24 cellular contexts compared by ENCODE assay signal in genomic region chr1:206892351-206892984, GRCh38. TPM values are rescaled to one million over a fixed set of nuclear protein-coding genes. Genes with fewer than 3 reads are reported as not detected.
DNase-seq lines count a peak whose midpoint lies in the region; ATAC-seq, FAIRE-seq and TF ChIP-seq lines count a peak whose summit lies in the region.
"Had no signal": no experiment of that assay in that cellular context is flagged by ENCODE, and none has a peak within 500 bp of the region (broad histone marks: within the 10 kb centered on the region; RNA-seq: fewer than 3 reads in every experiment).

No MANE protein-coding gene starts in this region.

- no peak overlapping the region for H3K56ac ChIP-seq in IMR-90 (ENCODE audit: extremely low read depth, insufficient read depth, low read length)

- H2AK9ac ChIP-seq in IMR-90 (replicated peaks; ENCODE audit: low read depth, low read length, poor library complexity): no peak overlapping the region

- H3K27me3 ChIP-seq in IMR-90 (ENCODE audit: control insufficient read depth, insufficient read depth, low read length) (no peaks in the 10 kb centered on the region), spleen (replicated peaks in 1 of 7) (no peaks in the 10 kb centered on the region)
- H3K27me3 ChIP-seq: cardiac muscle cell had no signal

- H3K18ac ChIP-seq in IMR-90 (ENCODE audit: low read depth, low read length): peak overlapping the region; percentile 66

- no peaks in the 10 kb centered on the region for H4K20me1 ChIP-seq in IMR-90 (ENCODE audit: insufficient read depth, low read length)

- H2BK15ac ChIP-seq in IMR-90 (ENCODE audit: low read depth, low read length): peak overlapping the region; percentile 73; the same call in 2 of the 3 replicates

- no peak overlapping the region for H3K9ac ChIP-seq in IMR-90 (ENCODE audit: low read depth, low read length)

- TF ChIP-seq RAD21 in A549 (conservative IDR thresholded peaks at IDR 0.05 in 1 of 2, IDR thresholded peaks at IDR 0.05 in 1 of 2) (no peak), IMR-90 (IDR thresholded peaks at IDR 0.05; ENCODE audit: low read length) (no peak)

- intact Hi-C loops in IMR-90 (cut with micrococcal nuclease) (no loop called here), spleen (cut with DNase I; ENCODE audit: low total_unique reads) (no loop called here), posterior cingulate gyrus (cut with DNase I) (no loop called here)

- 64% methylated on average over 3 of the region's 3 CpGs for WGBS in A549 (ENCODE audit: missing lambda C conversion rate)
- WGBS in IMR-90 (ENCODE audit: extremely low coverage in 2 of 2, insufficient read length in 1 of 2), 2 experiments: 0% methylated on average over 1 of the region's 3 CpGs; no CpG with 5 or more reads in 1 of the 2 experiments
- WGBS in spleen, 5 donors: 68 to 87% (median 82%) methylated on average over 3 of the region's 3 CpGs

- peak overlapping the region; percentile 74 for H3K14ac ChIP-seq in IMR-90 (replicated peaks; ENCODE audit: low read depth, low read length)

- peak overlapping the region in 1 of 2 experiments; percentile 51; a peak in 1 of 6 replicates for H3K27ac ChIP-seq in A549
- peak overlapping the region; percentile 22; the same call in 1 of the 2 replicates for H3K27ac ChIP-seq in IMR-90 (ENCODE audit: insufficient read depth, low read length)
- peak overlapping the region in 4 of 8 donors; percentile 1 to 73 (median 70) for H3K27ac ChIP-seq in spleen
- H3K27ac ChIP-seq: cardiac muscle cell, SK-N-MC, stomach had no signal

- peaks cover 39% of the 10 kb centered on the region for H3K9me1 ChIP-seq in IMR-90 (ENCODE audit: insufficient read depth, low read length)

- ATAC-seq in A549: no peak
- peak; percentile 50 for ATAC-seq in IMR-90 (ENCODE audit: low read depth)
- no peak for ATAC-seq in GM21786 (IDR thresholded peaks at IDR 0.05; ENCODE audit: unreplicated experiment)
- ATAC-seq: naive thymus-derived CD4-positive, alpha-beta T cell had no signal

- no peak overlapping the region for H4K91ac ChIP-seq in IMR-90 (ENCODE audit: insufficient read depth, low read depth, low read length)

- no TSS peak for BruUV-seq in IMR-90 (replicated peaks; lab: Mats Ljungman, UMichigan)

- peak overlapping the region; percentile 91; the same call in 1 of the 2 replicates for H2BK20ac ChIP-seq in IMR-90 (ENCODE audit: low read depth, low read length)

- peaks cover 0 to 13% of the 10 kb centered on the region in 2 experiments; a peak in 1 of 4 replicates for H3K79me1 ChIP-seq in IMR-90 (ENCODE audit: low read depth in 1 of 2, low read length in 2 of 2)

- H3K4ac ChIP-seq in IMR-90 (ENCODE audit: low read depth, low read length): peak overlapping the region; percentile 85

- TF ChIP-seq CTCF in A549 (IDR thresholded peaks at IDR 0.05) (no peak), IMR-90 (conservative IDR thresholded peaks at IDR 0.05; ENCODE audit: low read depth, low read length) (no peak), astrocyte of the spinal cord (IDR thresholded peaks at IDR 0.05; ENCODE audit: low read depth, low read length) (no peak), spleen (IDR thresholded peaks at IDR 0.05 in 8 of 11, conservative IDR thresholded peaks at IDR 0.05 in 3 of 11) (no peak)

- peak overlapping the region; percentile 20; the same call in 1 of the 2 replicates for H2AK5ac ChIP-seq in IMR-90 (ENCODE audit: low read depth, low read length)

- dilution Hi-C loops in IMR-90 (cut with HindIII; ENCODE audit: low sequenced_read_pairs, unreplicated experiment): no loop called here

- in situ Hi-C loops in IMR-90 (cut with MboI; ENCODE audit: low sequenced_read_pairs): no loop called here
- in situ Hi-C loops in astrocyte of the spinal cord (cut with HindIII; ENCODE audit: low sequenced_read_pairs): no loop called here

- DNase-seq in A549 (ENCODE audit: low read depth in 1 of 2, low spot score in 1 of 2): no peak
- DNase-seq in IMR-90: peak; percentile 84
- peak; percentile 32 for DNase-seq in astrocyte of the spinal cord (ENCODE audit: low read depth, low spot score)
- peak; percentile 90 for DNase-seq in foreskin melanocyte
- no peak for DNase-seq in spleen
- no peak for DNase-seq in posterior cingulate gyrus
- no peak for DNase-seq in DMS114 treated with DMSO at 0.1 percent for 48 hours (lab: John Stamatoyannopoulos, UW; ENCODE audit: unreplicated experiment)
- DNase-seq: activated CD4-positive, alpha-beta T cell treated with anti-CD3 and anti-CD28 coated beads, Interleukin-2, amount 50 U/mL, for 1 hour; activated naive CD4-positive, alpha-beta T cell treated with anti-CD3 and anti-CD28 coated beads, Interleukin-2, amount 50 U/mL, for 16 hours; effector CD4-positive, alpha-beta T cell; GDM1; Kasumi-1; naive thymus-derived CD4-positive, alpha-beta T cell; NCI-H510A; stimulated activated CD4-positive, alpha-beta T cell treated with anti-CD3 and anti-CD28 coated beads, Interleukin-15, amount 100 ng/mL, for 24 hours; stomach had no signal

- TF ChIP-seq POLR2A in A549 (IDR thresholded peaks at IDR 0.05; ENCODE audit: low read length) (no peak), IMR-90 (IDR thresholded peaks at IDR 0.05; ENCODE audit: low read depth, low read length) (no peak), spleen (IDR thresholded peaks at IDR 0.05) (no peak)

- H3K4me3 ChIP-seq in A549 (no peak overlapping the region), IMR-90 (ENCODE audit: insufficient read depth, low read depth, low read length) (no peak overlapping the region), astrocyte of the spinal cord (ENCODE audit: low read depth, low read length) (no peak overlapping the region), spleen (no peak overlapping the region)
- H3K4me3 ChIP-seq: cardiac muscle cell, SK-N-MC, stomach had no signal

- H3K9me3 ChIP-seq in A549: no peaks in the 10 kb centered on the region
- no peaks in the 10 kb centered on the region for H3K9me3 ChIP-seq in IMR-90 (ENCODE audit: control insufficient read depth, insufficient read depth, low read length)
- H3K9me3 ChIP-seq in spleen: no peaks in the 10 kb centered on the region
- H3K9me3 ChIP-seq: stomach had no signal

- peaks cover 72% of the 10 kb centered on the region for H3K4me1 ChIP-seq in A549
- peaks cover 36% of the 10 kb centered on the region for H3K4me1 ChIP-seq in IMR-90 (ENCODE audit: control insufficient read depth, insufficient read depth, low read length)
- peaks cover 0 to 25% (median 8%) of the 10 kb centered on the region in 6 donors for H3K4me1 ChIP-seq in spleen

- H3K4me2 ChIP-seq in A549 (peak overlapping the region; percentile 19; the same call in 2 of the 3 replicates), IMR-90 (ENCODE audit: low read depth, low read length) (peak overlapping the region; percentile 26)

- H4K5ac ChIP-seq in IMR-90 (ENCODE audit: low read depth, low read length): peak overlapping the region; percentile 46; the same call in 1 of the 2 replicates

- H2AFZ ChIP-seq in IMR-90 (replicated peaks; ENCODE audit: low read length, poor library complexity): no peak overlapping the region

- CTCF ChIA-PET in A549 (lab: Yijun Ruan, JAX) (interaction anchor here (0.9 to 2.5 kb wide), 7 partner anchors 9 to 39 kb away, joined by 3 to 9 read pairs (median 3); no protein-coding TSS in a partner anchor), IMR-90 (lab: Yijun Ruan, JAX) (interaction anchor here (0.6 kb wide), 1 partner anchor 17 kb away, joined by 3 read pairs; no protein-coding TSS in a partner anchor)

- H4K8ac ChIP-seq in IMR-90 (ENCODE audit: low read depth in 2 of 2, low read length in 2 of 2): peak overlapping the region in 1 of 2 experiments; percentile 48; a peak in 1 of 4 replicates

- peak overlapping the region; percentile 59 for H2BK5ac ChIP-seq in IMR-90 (ENCODE audit: low read depth, low read length, poor library complexity, severe bottlenecking)

- POLR2A ChIA-PET in A549 (lab: Yijun Ruan, JAX): no interaction called here
- POLR2A ChIA-PET in IMR-90 (lab: Charles Lee; ENCODE audit: unreplicated experiment): interaction anchor here (0.7 kb wide), 1 partner anchor 27 kb away, joined by 14 read pairs; no protein-coding TSS in a partner anchor

- H3K23ac ChIP-seq in IMR-90 (ENCODE audit: low read depth, low read length): 0 out of 2 replicates have a peak overlapping the region, but pooled peaks have one; percentile 27

- peak overlapping the region; percentile 65 for H2BK120ac ChIP-seq in IMR-90 (ENCODE audit: low read depth, low read length)

- FAIRE-seq in A549 (lab: Jason Lieb, UNC): no peak
- FAIRE-seq: GM12892, H1, urothelium cell line had no signal

- no peak for TF ChIP-seq EP300 in A549 (IDR thresholded peaks at IDR 0.05)

- H3K36me3 ChIP-seq in IMR-90 (ENCODE audit: control insufficient read depth, insufficient read depth, low read length) (no peaks in the 10 kb centered on the region), spleen (no peaks in the 10 kb centered on the region)
- H3K36me3 ChIP-seq: cardiac muscle cell, stomach had no signal

RNA-seq across cellular contexts. Expression of gene IL24, which starts 4.8 kb away (rescaled TPM):
- polyA plus RNA-seq in A549 (2011; rRNA removed) (0.04 and 0.12 TPM in 2 replicates), A549 (2017; fragmentation: RNase III; extraction: RNeasy Plus Mini Kit Qiagen cat#74134 plus additional on column Dnase treatment) (0.07 TPM in 1 of 3 replicates, not detected in the others), IMR-90 (2012; rRNA removed) (0.12 and 0.22 TPM in 2 replicates), spleen (1 to 10 TPM; 1.2 to 2.0 (median 1.4) TPM)
- not detected in 2 replicates for polyA plus RNA-seq in A549 (2012; cell fraction: cytosol; rRNA removed)
- 0.02 TPM in 1 of 2 replicates, not detected in the other for polyA plus RNA-seq in A549 (2012; cell fraction: nucleus; rRNA removed)
- polyA minus RNA-seq in A549 (2011; rRNA and poly(A)+ RNA removed): not detected in 2 replicates
- total RNA-seq in IMR-90 (2012; rRNA removed) (under 0.01 and 0.18 TPM in 2 replicates), spleen (under 1 TPM in 2 of 7 donors, not detected in 5; 0.30 to 0.34 TPM)
- 0.04 TPM in 1 of 2 replicates, not detected in the other for polyA plus RNA-seq in IMR-90 (2012; cell fraction: cytosol; rRNA removed)
- 0.05 and 0.34 TPM in 2 replicates for polyA plus RNA-seq in IMR-90 (2012; cell fraction: nucleus; rRNA removed; ENCODE audit: low replicate concordance)
- total RNA-seq: cardiac muscle cell, H1, lower leg skin, progenitor cell of endocrine pancreas, stomach had no signal
- polyA plus RNA-seq: cardiac muscle cell, H1 had no signal

RNA-seq across cellular contexts. Expression of gene IL20, which starts 27.0 kb away (rescaled TPM):
- polyA plus RNA-seq in A549 (2011; rRNA removed) (0.05 and 0.13 TPM in 2 replicates), A549 (2017; fragmentation: RNase III; extraction: RNeasy Plus Mini Kit Qiagen cat#74134 plus additional on column Dnase treatment) (not detected in 3 replicates), IMR-90 (2012; rRNA removed) (not detected in 2 replicates), spleen (not detected)
- polyA plus RNA-seq in A549 (2012; cell fraction: cytosol; rRNA removed): 0.04 TPM in 1 of 2 replicates, not detected in the other
- not detected in 2 replicates for polyA plus RNA-seq in A549 (2012; cell fraction: nucleus; rRNA removed)
- polyA minus RNA-seq in A549 (2011; rRNA and poly(A)+ RNA removed): not detected in 2 replicates
- total RNA-seq in IMR-90 (2012; rRNA removed) (not detected in 2 replicates), spleen (not detected)
- polyA plus RNA-seq in IMR-90 (2012; cell fraction: cytosol; rRNA removed): not detected in 2 replicates
- polyA plus RNA-seq in IMR-90 (2012; cell fraction: nucleus; rRNA removed; ENCODE audit: low replicate concordance): 0.11 TPM in 1 of 2 replicates, not detected in the other
- total RNA-seq: cardiac muscle cell; H1; lower leg skin; naive thymus-derived CD4-positive, alpha-beta T cell; progenitor cell of endocrine pancreas; stomach had no signal
- polyA plus RNA-seq: cardiac muscle cell; H1; naive thymus-derived CD4-positive, alpha-beta T cell had no signal

RNA-seq across cellular contexts. Expression of gene FCMR, which starts 29.3 kb away (rescaled TPM):
- 0.19 and 0.73 TPM in 2 replicates for polyA plus RNA-seq in A549 (2011; rRNA removed)
- 0.94 and 1.2 TPM in 2 replicates for polyA plus RNA-seq in A549 (2012; cell fraction: cytosol; rRNA removed)
- polyA plus RNA-seq in A549 (2012; cell fraction: nucleus; rRNA removed): 0.58 and 0.61 TPM in 2 replicates
- polyA plus RNA-seq in A549 (2017; fragmentation: RNase III; extraction: RNeasy Plus Mini Kit Qiagen cat#74134 plus additional on column Dnase treatment): 0.93 to 1.3 TPM (median 1.0 TPM) in 3 replicates
- polyA minus RNA-seq in A549 (2011; rRNA and poly(A)+ RNA removed): 0.58 and 0.91 TPM in 2 replicates
- not detected in 2 replicates for total RNA-seq in IMR-90 (2012; rRNA removed)
- 0.09 and 0.29 TPM in 2 replicates for polyA plus RNA-seq in IMR-90 (2012; rRNA removed)
- polyA plus RNA-seq in IMR-90 (2012; cell fraction: cytosol; rRNA removed): 0.41 and 0.58 TPM in 2 replicates
- polyA plus RNA-seq in IMR-90 (2012; cell fraction: nucleus; rRNA removed; ENCODE audit: low replicate concordance): 0.17 TPM in 1 of 2 replicates, not detected in the other
- 100 to 1,000 TPM; 136 to 269 (median 242) TPM for total RNA-seq in spleen
- polyA plus RNA-seq in spleen: 100 to 1,000 TPM; 165 to 229 (median 187) TPM
- total RNA-seq: cardiac muscle cell, H1, progenitor cell of endocrine pancreas had no signal
- polyA plus RNA-seq: cardiac muscle cell had no signal

RNA-seq across cellular contexts. Expression of gene PIGR, which starts 53.8 kb away (rescaled TPM):
- polyA plus RNA-seq in A549 (2011; rRNA removed) (0.01 and 0.03 TPM in 2 replicates), A549 (2017; fragmentation: RNase III; extraction: RNeasy Plus Mini Kit Qiagen cat#74134 plus additional on column Dnase treatment) (not detected in 3 replicates), IMR-90 (2012; rRNA removed) (not detected in 2 replicates), spleen (under 1 TPM; 0.13 to 0.99 (median 0.30) TPM)
- 0.01 TPM in 1 of 2 replicates, not detected in the other for polyA plus RNA-seq in A549 (2012; cell fraction: cytosol; rRNA removed)
- polyA plus RNA-seq in A549 (2012; cell fraction: nucleus; rRNA removed): 0.01 TPM in 2 replicates
- not detected in 2 replicates for polyA minus RNA-seq in A549 (2011; rRNA and poly(A)+ RNA removed)
- total RNA-seq in IMR-90 (2012; rRNA removed) (not detected in 2 replicates), spleen (1 to 10 TPM in 3 of 7 donors, under 1 TPM in 4; 0.37 to 1.7 (median 0.94) TPM)
- not detected in 2 replicates for polyA plus RNA-seq in IMR-90 (2012; cell fraction: cytosol; rRNA removed)
- not detected in 2 replicates for polyA plus RNA-seq in IMR-90 (2012; cell fraction: nucleus; rRNA removed; ENCODE audit: low replicate concordance)
- total RNA-seq: cardiac muscle cell; H1; naive thymus-derived CD4-positive, alpha-beta T cell; progenitor cell of endocrine pancreas had no signal
- polyA plus RNA-seq: cardiac muscle cell; H1; naive thymus-derived CD4-positive, alpha-beta T cell had no signal

Comparison
In these comparisons a context has a peak if more than half of its experiments do, and no peak if none do; other contexts are left out.
1. DNase-seq: peak in IMR-90 (single experiment), astrocyte of the spinal cord (single experiment) and foreskin melanocyte (single experiment); none in A549 (0 of 2), spleen (single experiment), posterior cingulate gyrus (0 of 10) and DMS114 treated with DMSO at 0.1 percent for 48 hours (single experiment).
2. RNA of gene FCMR, which starts 29.3 kb away (polyA plus RNA-seq): 165 to 229 TPM in spleen; 0.19 to 1.3 TPM in A549 and 0.09 to 0.58 TPM in IMR-90; every median in the first group is over 10 times any median in the second.